Comparison of ENCODE assay signal across 15 cellular contexts in genomic region chr22:37775785-37776638, GRCh38. TPM values are rescaled to one million over a fixed set of nuclear protein-coding genes. Genes with fewer than 3 reads are reported as not detected.
A peak's percentile ranks its signal among the peaks of the same experiment; 100 is the strongest.
DNase-seq lines count a peak whose midpoint lies in the region; ATAC-seq, FAIRE-seq and TF ChIP-seq lines count a peak whose summit lies in the region.
"Had no signal": no experiment of that assay in that cellular context is flagged by ENCODE, and none has a peak within 500 bp of the region (broad histone marks: within the 10 kb centered on the region; RNA-seq: fewer than 3 reads in every experiment).

No MANE protein-coding gene starts in this region.

- H3K9me2 ChIP-seq in HCT116 (ENCODE audit: insufficient read depth) = no peaks in the 10 kb centered on the region

- H3K9ac ChIP-seq in HCT116 (ENCODE audit: low read length) (peak overlapping the region; percentile 53), GM12878 (ENCODE audit: control insufficient read depth, insufficient read depth, low read length) (no peak overlapping the region)

- SMC1A ChIA-PET in GM12878 (lab: Charles Lee; ENCODE audit: uncharacterized antibody, unreplicated experiment) = no interaction called here

- H3K36me3 Mint-ChIP-seq in mesothelial cell of epicardium = peaks cover 8% of the 10 kb centered on the region

- H3K4me2 ChIP-seq in HCT116 (ENCODE audit: low read length) (peak overlapping the region; percentile 49), GM12878 (ENCODE audit: control insufficient read depth, insufficient read depth) (no peak overlapping the region)

- no peak for FAIRE-seq in GM12878 (lab: Jason Lieb, UNC)

- no peak for TF ChIP-seq EP300 in GM12878 (IDR thresholded peaks at IDR 0.05; ENCODE audit: borderline replicate concordance in 1 of 2, control insufficient read depth in 1 of 2, low read depth in 2 of 2, low read length in 2 of 2)

- 70% methylated on average over 17 of the region's 17 CpGs for WGBS in GM12878 (ENCODE audit: insufficient coverage, insufficient replicate concordance, low lambda C conversion rate, missing lambda C conversion rate)

- TF ChIP-seq POLR2A in HCT116 (IDR thresholded peaks at IDR 0.05; ENCODE audit: borderline replicate concordance, extremely low read depth, insufficient read depth, insufficient read length) = no peak
- no peak for TF ChIP-seq POLR2A in GM12878 (IDR thresholded peaks at IDR 0.05; ENCODE audit: low read depth, low read length)

- no peaks in the 10 kb centered on the region for H3K27me3 ChIP-seq in ACC112 (ENCODE audit: insufficient read depth, low read length)
- no peaks in the 10 kb centered on the region for H3K27me3 ChIP-seq in HCT116 (ENCODE audit: insufficient read depth, low read length)
- no peaks in the 10 kb centered on the region for H3K27me3 ChIP-seq in GM12878 (replicated peaks in 1 of 2; ENCODE audit: control insufficient read depth in 2 of 2, insufficient read depth in 2 of 2, low read length in 1 of 2)
- H3K27me3 ChIP-seq: brain microvascular endothelial cell had no signal

- H3K9me3 ChIP-seq in HCT116 (ENCODE audit: control insufficient read depth in 1 of 2, insufficient read depth in 1 of 2, low read depth in 1 of 2, low read length in 2 of 2) = no peaks in the 10 kb centered on the region
- no peaks in the 10 kb centered on the region; the same call in 2 of the 3 replicates for H3K9me3 ChIP-seq in GM12878 (replicated peaks; ENCODE audit: control insufficient read depth, insufficient read depth, low read length)
- H3K9me3 ChIP-seq: HAP-1 had no signal

- H3K4me3 ChIP-seq in ACC112 (ENCODE audit: low read depth, low read length) = no peak overlapping the region
- H3K4me3 ChIP-seq in HCT116 (replicated peaks in 1 of 2; ENCODE audit: low read depth in 1 of 2, low read length in 2 of 2) = no peak overlapping the region
- H3K4me3 ChIP-seq in GM12878 = no peak overlapping the region
- H3K4me3 ChIP-seq: HAP-1 had no signal

- TF ChIP-seq RAD21 in HCT116 (IDR thresholded peaks at IDR 0.05; ENCODE audit: low read depth) (no peak), GM12878 (IDR thresholded peaks at IDR 0.05; ENCODE audit: insufficient read depth, low read depth, low read length) (no peak)

- BruUV-seq in HCT116 (replicated peaks; lab: Mats Ljungman, UMichigan) = no TSS peak
- TSS peak; percentile 30 for BruUV-seq in GM12878 (replicated peaks; lab: Mats Ljungman, UMichigan)

- CTCF ChIA-PET in HCT116 (lab: Charles Lee) (interaction anchor here (0.9 to 1.6 kb wide), 2 partner anchors 11 to 41 kb away, joined by 3 read pairs; no protein-coding TSS in a partner anchor), GM12878 (lab: Yijun Ruan, JAX) (interaction anchor here (1.4 kb wide), 1 partner anchor 8 kb away, joined by 4 read pairs; no protein-coding TSS in a partner anchor)

- H3K4me1 Mint-ChIP-seq in mesothelial cell of epicardium = no peaks in the 10 kb centered on the region

- H3K4me1 ChIP-seq in ACC112 (ENCODE audit: control insufficient read depth, insufficient read depth, low read length, unreplicated experiment) (peaks cover 22% of the 10 kb centered on the region), HCT116 (ENCODE audit: control insufficient read depth in 1 of 2, insufficient read depth in 2 of 2, low read length in 2 of 2) (peaks cover 31 to 73% of the 10 kb centered on the region in 2 experiments), GM12878 (ENCODE audit: control insufficient read depth, insufficient read depth, low read length) (peaks cover 17% of the 10 kb centered on the region)

- no peaks in the 10 kb centered on the region for H3K9me3 Mint-ChIP-seq in mesothelial cell of epicardium
- H3K9me3 Mint-ChIP-seq: T-helper 1 cell treated with Interleukin-12 subunit alpha and Interleukin-12 subunit beta and Interleukin-4 antibody, amounts not matched to agents 30 μg/mL and 1 μg/mL, for 36 hours had no signal

- RAD21 ChIA-PET in HCT116 (lab: Charles Lee; ENCODE audit: low non-redundant PET in 1 of 2, low total read pairs in 2 of 2, uncharacterized antibody in 2 of 2, unreplicated experiment in 2 of 2) = no interaction called here
- RAD21 ChIA-PET in GM12878 (lab: Charles Lee; ENCODE audit: unreplicated experiment) = interaction anchor here (1.4 kb wide), 1 partner anchor 9 kb away, joined by 3 read pairs; no protein-coding TSS in a partner anchor

- H3K27ac ChIP-seq in ACC112 (ENCODE audit: low read depth, low read length) = peak overlapping the region; percentile 96
- H3K27ac ChIP-seq in HCT116 (ENCODE audit: low read depth, low read length) = peak overlapping the region; percentile 30
- no peak overlapping the region for H3K27ac ChIP-seq in GM12878 (ENCODE audit: control insufficient read depth, insufficient read depth)

- in situ Hi-C loops in GM12878 (cut with MboI) = no loop called here

- no peak overlapping the region for H3K4me3 Mint-ChIP-seq in mesothelial cell of epicardium
- H3K4me3 Mint-ChIP-seq: T-helper 1 cell treated with Interleukin-12 subunit alpha and Interleukin-12 subunit beta and Interleukin-4 antibody, amounts not matched to agents 30 μg/mL and 1 μg/mL, for 36 hours had no signal

- TF ChIP-seq CTCF in HCT116 (IDR thresholded peaks at IDR 0.05 in 2 of 3, conservative IDR thresholded peaks at IDR 0.05 in 1 of 3; ENCODE audit: borderline replicate concordance in 1 of 3, insufficient read depth in 1 of 3, low read depth in 2 of 3, low read length in 2 of 3) (no peak), GM12878 (IDR thresholded peaks at IDR 0.05 in 2 of 3, conservative IDR thresholded peaks at IDR 0.05 in 1 of 3; ENCODE audit: control insufficient read depth in 2 of 3, extremely low read depth in 1 of 3, insufficient read depth in 1 of 3, low read depth in 3 of 3, low read length in 3 of 3) (no peak), mesothelial cell of epicardium (IDR thresholded peaks at IDR 0.05; ENCODE audit: unreplicated experiment) (no peak)

- H3K27ac Mint-ChIP-seq in mesothelial cell of epicardium = peak overlapping the region; percentile 60
- H3K27ac Mint-ChIP-seq: T-helper 1 cell treated with Interleukin-12 subunit alpha and Interleukin-12 subunit beta and Interleukin-4 antibody, amounts not matched to agents 30 μg/mL and 1 μg/mL, for 36 hours had no signal

- no peaks in the 10 kb centered on the region for H4K20me1 ChIP-seq in HCT116 (ENCODE audit: insufficient read depth)
- no peaks in the 10 kb centered on the region; the same call in 1 of the 2 replicates for H4K20me1 ChIP-seq in GM12878 (ENCODE audit: control insufficient read depth, insufficient read depth)

- H3K27me3 Mint-ChIP-seq in mesothelial cell of epicardium (ENCODE audit: low read depth) = no peaks in the 10 kb centered on the region

- no peaks in the 10 kb centered on the region for H3K36me3 ChIP-seq in ACC112 (ENCODE audit: insufficient read depth, low read length)
- peaks cover 11 to 30% of the 10 kb centered on the region in 2 experiments; a peak in 3 of 4 replicates for H3K36me3 ChIP-seq in HCT116 (ENCODE audit: control insufficient read depth in 1 of 2, insufficient read depth in 2 of 2, low read length in 2 of 2)
- no peaks in the 10 kb centered on the region; a peak in 1 of 4 replicates for H3K36me3 ChIP-seq in GM12878 (ENCODE audit: control insufficient read depth in 2 of 2, insufficient read depth in 2 of 2, low read length in 1 of 2)

- intact Hi-C loops in HCT116 (cut with micrococcal nuclease) = loop anchor here (2.0 kb wide), 1 partner anchor 23 kb away; no protein-coding TSS in a partner anchor
- intact Hi-C loops in GM12878 (cut with micrococcal nuclease; ENCODE audit: unreplicated experiment) = no loop called here

- no peak for DNase-seq in HCT116 (ENCODE audit: low read depth, low spot score)
- DNase-seq in GM12878 (ENCODE audit: low read depth, low spot score) = no peak
- DNase-seq in mesothelial cell of epicardium (ENCODE audit: low spot score in 2 of 2, unreplicated experiment in 2 of 2) = no peak
- no peak for DNase-seq in activated effector memory CD4-positive, alpha-beta T cell treated with anti-CD3 and anti-CD28 coated beads, Interleukin-2, amount 50 U/mL, for 16 hours
- no peak for DNase-seq in SIG-M5 (lab: John Stamatoyannopoulos, UW)
- DNase-seq in glomerular visceral epithelial cell (ENCODE audit: extremely low spot score) = no peak
- DNase-seq: activated CD8-positive, alpha-beta memory T cell treated with anti-CD3 and anti-CD28 coated beads, Interleukin-2, amount 50 U/mL, for 4 hours; brain microvascular endothelial cell; NCI-H510A had no signal

- no peak overlapping the region for H2AFZ ChIP-seq in ACC112 (ENCODE audit: low read length, unreplicated experiment)
- H2AFZ ChIP-seq in HCT116 (ENCODE audit: low read depth, low read length, poor library complexity, severe bottlenecking) = no peak overlapping the region
- H2AFZ ChIP-seq in GM12878 (ENCODE audit: control insufficient read depth, low read depth, low read length) = no peak overlapping the region

- H3K79me2 ChIP-seq in ACC112 (ENCODE audit: control insufficient read depth, insufficient read depth, low read length, unreplicated experiment) (no peaks in the 10 kb centered on the region), HCT116 (ENCODE audit: insufficient read depth, low read length) (no peaks in the 10 kb centered on the region), GM12878 (ENCODE audit: control insufficient read depth, insufficient read depth, low read length) (no peaks in the 10 kb centered on the region)

- ATAC-seq in HCT116 (no peak), GM12878 (no peak), GM21737 (IDR thresholded peaks at IDR 0.05; ENCODE audit: unreplicated experiment) (no peak)

- POLR2A ChIA-PET in HCT116 (lab: Charles Lee) = interaction anchor here (0.6 to 1.5 kb wide), 4 partner anchors 12 to 167 kb away, joined by 3 to 4 read pairs (median 3); partner anchors contain the start of gene GGA1
- POLR2A ChIA-PET in GM12878 (lab: Charles Lee) = interaction anchor here (0.7 kb wide), 1 partner anchor 148 kb away, joined by 4 read pairs; no protein-coding TSS in a partner anchor

RNA-seq across cellular contexts. Expression of gene GCAT, which starts 31.7 kb away (rescaled TPM):
- 88.7 TPM for total RNA-seq in HCT116 (2021; ENCODE audit: unreplicated experiment)
- 92.9 and 111 TPM in 2 replicates for polyA plus RNA-seq in HCT116 (2012)
- total RNA-seq in GM12878 (2013; cell fraction: nucleolus; rRNA removed) = 6.9 and 8.0 TPM in 2 replicates
- total RNA-seq in GM12878 (2014; rRNA removed) = 28.6 and 32.6 TPM in 2 replicates
- 8.9 and 9.3 TPM in 2 replicates for total RNA-seq in GM12878 (2014; rRNA removed; fragmentation: Illumina TruSeq; extraction: Trizol)
- total RNA-seq in GM12878 (2021) = 21.8 and 22.8 TPM in 2 replicates
- 4.3 TPM for polyA plus RNA-seq in GM12878 (2011; ENCODE audit: low read depth)
- 4.0 and 10.8 TPM in 2 replicates for polyA plus RNA-seq in GM12878 (2011; rRNA removed)
- 15.6 and 21.1 TPM in 2 replicates for polyA plus RNA-seq in GM12878 (2011; cell fraction: cytosol; rRNA removed)
- 22.0 and 24.7 TPM in 2 replicates for polyA plus RNA-seq in GM12878 (2011; cell fraction: nucleus; rRNA removed)
- polyA plus RNA-seq in GM12878 (2012) = 13.1 and 13.3 TPM in 2 replicates
- 1.7 and 7.2 TPM in 2 replicates for polyA plus RNA-seq in GM12878 (2014; fragmentation: Illumina TruSeq; extraction: Trizol)
- 1 to 10 TPM in 1 of 2 experiments, under 1 TPM in 1; 0.95 to 2.4 TPM for polyA plus RNA-seq in GM12878 (2014; fragmentation: Nextera tagmentation; extraction: Ambion mirVana)
- 19.9 and 20.8 TPM in 2 replicates for polyA plus RNA-seq in GM12878 (2014; rRNA removed)
- polyA plus RNA-seq in GM12878 (2016; fragmentation: Nextera tagmentation; extraction: Ambion mirVana) = 10 to 100 TPM; 29.9 to 34.3 TPM
- 7.3 and 14.1 TPM in 2 replicates for polyA minus RNA-seq in GM12878 (2011; rRNA and poly(A)+ RNA removed)
- 8.1 and 8.8 TPM in 2 replicates for polyA minus RNA-seq in GM12878 (2011; cell fraction: cytosol; rRNA and poly(A)+ RNA removed)
- polyA minus RNA-seq in GM12878 (2011; cell fraction: nucleus; rRNA and poly(A)+ RNA removed) = 5.7 and 6.0 TPM in 2 replicates
- total RNA-seq in mesothelial cell of epicardium = 9.8 to 13.2 TPM (median 12.5 TPM) in 3 replicates

RNA-seq across cellular contexts. Expression of gene GALR3, which starts 47.2 kb away (rescaled TPM):
- 0.32 TPM for total RNA-seq in HCT116 (2021; ENCODE audit: unreplicated experiment)
- 0.12 TPM in 1 of 2 replicates, not detected in the other for polyA plus RNA-seq in HCT116 (2012)
- 0.96 TPM in 1 of 2 replicates, not detected in the other for total RNA-seq in GM12878 (2013; cell fraction: nucleolus; rRNA removed)
- total RNA-seq in GM12878 (2014; rRNA removed) = not detected in 2 replicates
- total RNA-seq in GM12878 (2014; rRNA removed; fragmentation: Illumina TruSeq; extraction: Trizol) = not detected in 2 replicates
- total RNA-seq in GM12878 (2021) = not detected in 2 replicates
- not detected for polyA plus RNA-seq in GM12878 (2011; ENCODE audit: low read depth)
- polyA plus RNA-seq in GM12878 (2011; rRNA removed) = not detected in 2 replicates
- not detected in 2 replicates for polyA plus RNA-seq in GM12878 (2011; cell fraction: cytosol; rRNA removed)
- 0.13 and 0.19 TPM in 2 replicates for polyA plus RNA-seq in GM12878 (2011; cell fraction: nucleus; rRNA removed)
- not detected in 2 replicates for polyA plus RNA-seq in GM12878 (2012)
- not detected in 2 replicates for polyA plus RNA-seq in GM12878 (2014; fragmentation: Illumina TruSeq; extraction: Trizol)
- polyA plus RNA-seq in GM12878 (2014; fragmentation: Nextera tagmentation; extraction: Ambion mirVana) = not detected
- polyA plus RNA-seq in GM12878 (2014; rRNA removed) = not detected in 2 replicates
- polyA plus RNA-seq in GM12878 (2016; fragmentation: Nextera tagmentation; extraction: Ambion mirVana) = not detected
- 0.26 TPM in 1 of 2 replicates, not detected in the other for polyA minus RNA-seq in GM12878 (2011; rRNA and poly(A)+ RNA removed)
- polyA minus RNA-seq in GM12878 (2011; cell fraction: cytosol; rRNA and poly(A)+ RNA removed) = not detected in 2 replicates
- not detected in 2 replicates for polyA minus RNA-seq in GM12878 (2011; cell fraction: nucleus; rRNA and poly(A)+ RNA removed)
- total RNA-seq in mesothelial cell of epicardium = 0.22 to 0.31 TPM in 2 of 3 replicates, not detected in the other
- total RNA-seq: lung microvascular endothelial cell, renal cortical epithelial cell had no signal
